ENCODE assay signal across 19 cellular contexts in the genomic region with DNA sequence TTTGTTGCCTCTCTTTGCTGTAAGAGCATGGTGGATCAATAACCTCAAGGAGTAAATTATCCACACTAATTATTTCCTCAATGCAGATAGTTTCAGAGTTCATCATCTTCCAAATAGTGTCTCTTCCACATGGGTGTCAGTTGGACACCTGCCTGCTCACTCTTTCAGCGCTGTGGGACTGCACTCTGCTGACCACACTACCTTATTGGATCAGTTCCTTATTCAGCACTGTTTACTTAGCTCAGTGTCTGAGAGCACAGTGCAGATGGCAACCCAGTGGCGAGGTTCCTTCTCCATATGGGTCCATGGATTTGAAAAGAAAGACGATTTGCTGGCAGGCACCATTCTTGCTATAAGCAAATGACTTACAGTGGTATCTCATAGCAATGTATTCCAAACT.
"Had no signal": no experiment of that assay in that cellular context is flagged by ENCODE, and none has a peak within 500 bp of the region (broad histone marks: within the 10 kb centered on the region; RNA-seq: fewer than 3 reads in every experiment).

No MANE protein-coding gene starts in this region.

- H3K9me3 Mint-ChIP-seq: activated naive CD4-positive, alpha-beta T cell treated with anti-CD3 and anti-CD28 coated beads, Interleukin-2, amount 50 U/mL, for 72 hours; activated T-cell treated with anti-CD3 and anti-CD28 coated beads, Interleukin-2, amount 50 U/mL, for 24 hours; endodermal cell; naive thymus-derived CD8-positive, alpha-beta T cell had no signal

- H3K36me3 Mint-ChIP-seq: activated CD8-positive, alpha-beta memory T cell treated with anti-CD3 and anti-CD28 coated beads, Interleukin-2, amount 10 ng/mL, durations not matched to agents 7 days and 5 days; activated naive CD4-positive, alpha-beta T cell treated with anti-CD3 and anti-CD28 coated beads, Interleukin-2, amount 50 U/mL, for 72 hours; naive thymus-derived CD8-positive, alpha-beta T cell; stimulated activated naive B cell treated with anti-CD40 and anti-IgM and Interleukin-4, amounts not matched to agents 10 μg/mL and 1 μg/mL and 100 μg/mL, for 72 hours had no signal

- H3K4me3 ChIP-seq: lung, psoas muscle, transverse colon had no signal

- H3K27ac Mint-ChIP-seq: activated CD8-positive, alpha-beta memory T cell treated with anti-CD3 and anti-CD28 coated beads, Interleukin-2, amount 10 ng/mL, durations not matched to agents 7 days and 5 days; activated naive CD4-positive, alpha-beta T cell treated with anti-CD3 and anti-CD28 coated beads, Interleukin-2, amount 50 U/mL, for 72 hours; activated T-cell treated with anti-CD3 and anti-CD28 coated beads, Interleukin-2, amount 50 U/mL, for 24 hours; endodermal cell; naive thymus-derived CD8-positive, alpha-beta T cell; stimulated activated naive B cell treated with anti-CD40 and anti-IgM and Interleukin-4, amounts not matched to agents 10 μg/mL and 1 μg/mL and 100 μg/mL, for 72 hours had no signal

- H3K4me3 Mint-ChIP-seq: activated CD8-positive, alpha-beta memory T cell treated with anti-CD3 and anti-CD28 coated beads, Interleukin-2, amount 10 ng/mL, durations not matched to agents 7 days and 5 days; activated T-cell treated with anti-CD3 and anti-CD28 coated beads, Interleukin-2, amount 50 U/mL, for 24 hours; endodermal cell; naive thymus-derived CD8-positive, alpha-beta T cell; stimulated activated naive B cell treated with anti-CD40 and anti-IgM and Interleukin-4, amounts not matched to agents 10 μg/mL and 1 μg/mL and 100 μg/mL, for 72 hours had no signal

- H3K4me1 ChIP-seq: psoas muscle, transverse colon had no signal

- H3K27ac ChIP-seq: psoas muscle, transverse colon had no signal

- H3K4me1 Mint-ChIP-seq: activated CD8-positive, alpha-beta memory T cell treated with anti-CD3 and anti-CD28 coated beads, Interleukin-2, amount 10 ng/mL, durations not matched to agents 7 days and 5 days; endodermal cell; naive thymus-derived CD8-positive, alpha-beta T cell; stimulated activated naive B cell treated with anti-CD40 and anti-IgM and Interleukin-4, amounts not matched to agents 10 μg/mL and 1 μg/mL and 100 μg/mL, for 72 hours had no signal

- FAIRE-seq: bronchial epithelial cell had no signal

- H3K27me3 Mint-ChIP-seq: activated CD8-positive, alpha-beta memory T cell treated with anti-CD3 and anti-CD28 coated beads, Interleukin-2, amount 10 ng/mL, durations not matched to agents 7 days and 5 days had no signal

- H3K36me3 ChIP-seq: transverse colon had no signal

- DNase-seq: activated CD4-positive, alpha-beta T cell treated with anti-CD3 and anti-CD28 coated beads for 1 hour; activated CD4-positive, alpha-beta T cell treated with anti-CD3 and anti-CD28 coated beads, Interleukin-2, amount 50 U/mL, for 48 hours; activated CD8-positive, alpha-beta memory T cell treated with anti-CD3 and anti-CD28 coated beads, Interleukin-2, amount 10 ng/mL, durations not matched to agents 7 days and 5 days; activated effector memory CD4-positive, alpha-beta T cell treated with Interleukin-2 at 50 U/mL for 16 hours; activated T-cell treated with anti-CD3 and anti-CD28 coated beads, Interleukin-2, amount 50 U/mL, for 24 hours; amygdala; endodermal cell; glutamatergic neuron; left colon; naive thymus-derived CD8-positive, alpha-beta T cell; occipital lobe; psoas muscle; stimulated activated CD4-positive, alpha-beta T cell treated with anti-CD3 and anti-CD28 coated beads, Interleukin-2, amount 100 ng/mL, for 24 hours; stimulated activated naive B cell treated with anti-CD40 and anti-IgM and Interleukin-4, amounts not matched to agents 10 μg/mL and 1 μg/mL and 100 μg/mL, for 72 hours; T-helper 9 cell; transverse colon had no signal

- H3K9me3 ChIP-seq: psoas muscle, transverse colon had no signal
